In genomic region chr10:77873558-77874380, GRCh38 we compare ENCODE assay signal across 8 cellular contexts. TPM values are rescaled to one million over a fixed set of nuclear protein-coding genes. Genes with fewer than 3 reads are reported as not detected.
DNase-seq lines count a peak whose midpoint lies in the region; ATAC-seq, FAIRE-seq and TF ChIP-seq lines count a peak whose summit lies in the region.

No MANE protein-coding gene starts in this region.

- RAD21 ChIA-PET in GM12878 (lab: Charles Lee; ENCODE audit: unreplicated experiment): interaction anchor here (1.1 to 2.1 kb wide), 3 partner anchors 27 to 162 kb away, joined by 3 to 7 read pairs (median 5); no protein-coding TSS in a partner anchor

- intact Hi-C loops in PC-3 (cut with micrococcal nuclease) (loop anchor here (2.0 kb wide), 1 partner anchor 27 kb away; no protein-coding TSS in a partner anchor), GM12878 (cut with micrococcal nuclease; ENCODE audit: unreplicated experiment) (no loop called here)

- 2% methylated on average over 15 of the region's 15 CpGs for WGBS in GM12878 (ENCODE audit: insufficient coverage, insufficient replicate concordance, low lambda C conversion rate, missing lambda C conversion rate)

- in situ Hi-C loops in GM12878 (cut with MboI): no loop called here

- H3K9ac ChIP-seq in PC-3 (ENCODE audit: low read length) (no peak overlapping the region), GM12878 (ENCODE audit: control insufficient read depth, insufficient read depth, low read length) (peak overlapping the region; percentile 52), stomach smooth muscle (ENCODE audit: low read length in 2 of 2) (peak overlapping the region; percentile 62 to 74)

- H4K20me1 ChIP-seq in PC-3 (ENCODE audit: low read length): peaks cover 25% of the 10 kb centered on the region
- H4K20me1 ChIP-seq in GM12878 (ENCODE audit: control insufficient read depth, insufficient read depth): no peaks in the 10 kb centered on the region

- H3K4me2 ChIP-seq in PC-3 (ENCODE audit: low read length) (peak overlapping the region; percentile 21), GM12878 (ENCODE audit: control insufficient read depth, insufficient read depth) (peak overlapping the region; percentile 36)

- H3K4me1 ChIP-seq in PC-3 (ENCODE audit: insufficient read depth, low read length) (peaks cover 26% of the 10 kb centered on the region), GM12878 (ENCODE audit: control insufficient read depth, insufficient read depth, low read length) (peaks cover 27% of the 10 kb centered on the region), stomach smooth muscle (ENCODE audit: control insufficient read depth, insufficient read depth, low read length) (peaks cover 68% of the 10 kb centered on the region)

- TF ChIP-seq EP300 in GM12878 (IDR thresholded peaks at IDR 0.05; ENCODE audit: borderline replicate concordance in 1 of 2, control insufficient read depth in 1 of 2, low read depth in 2 of 2, low read length in 2 of 2): 0 out of 4 replicates have a peak, but pooled peaks of 1 of the 2 experiments have one; percentile 25

- DNase-seq in AG20443 (ENCODE audit: low spot score) (peak; percentile 56), PC-3 (peak; percentile 99), GM12878 (ENCODE audit: low read depth, low spot score) (peak; percentile 64), memory B cell (ENCODE audit: low spot score in 2 of 2) (peak; percentile 27 to 30), NCI-H2171 (lab: John Stamatoyannopoulos, UW) (no peak)

- TF ChIP-seq POLR2A in GM12878 (IDR thresholded peaks at IDR 0.05; ENCODE audit: low read depth, low read length): peak; percentile 62

- H3K36me3 ChIP-seq in PC-3 (ENCODE audit: low read depth, low read length): no peaks in the 10 kb centered on the region
- no peaks in the 10 kb centered on the region for H3K36me3 ChIP-seq in GM12878 (ENCODE audit: control insufficient read depth in 2 of 2, insufficient read depth in 2 of 2, low read length in 1 of 2)
- H3K36me3 ChIP-seq in stomach smooth muscle (ENCODE audit: control insufficient read depth in 2 of 2, insufficient read depth in 2 of 2, low read length in 2 of 2): no peaks in the 10 kb centered on the region

- no peaks in the 10 kb centered on the region for H3K9me3 ChIP-seq in PC-3 (ENCODE audit: low read length)
- H3K9me3 ChIP-seq in GM12878 (replicated peaks; ENCODE audit: control insufficient read depth, insufficient read depth, low read length): no peaks in the 10 kb centered on the region
- no peaks in the 10 kb centered on the region for H3K9me3 ChIP-seq in stomach smooth muscle (ENCODE audit: control insufficient read depth in 2 of 2, low read length in 2 of 2)

- peak; percentile 44 for FAIRE-seq in GM12878 (lab: Jason Lieb, UNC)

- H3K27ac ChIP-seq in PC-3 (ENCODE audit: low read length) (peak overlapping the region; percentile 63), GM12878 (ENCODE audit: control insufficient read depth, insufficient read depth) (peak overlapping the region; percentile 88), stomach smooth muscle (ENCODE audit: low read length) (peak overlapping the region; percentile 97)

- H2AFZ ChIP-seq in PC-3 (ENCODE audit: low read length) (peak overlapping the region; percentile 5), GM12878 (ENCODE audit: control insufficient read depth, low read depth, low read length) (peak overlapping the region; percentile 94)

- H3K36me3 Mint-ChIP-seq in memory B cell: no peaks in the 10 kb centered on the region

- peak overlapping the region; percentile 68 for H3K4me3 Mint-ChIP-seq in memory B cell

- CTCF ChIA-PET in PC-3 (lab: Charles Lee): interaction anchor here (0.7 to 1.4 kb wide), 5 partner anchors 27 to 156 kb away, joined by 3 to 7 read pairs (median 5); no protein-coding TSS in a partner anchor
- CTCF ChIA-PET in GM12878 (lab: Yijun Ruan, JAX): interaction anchor here (0.7 to 2.7 kb wide), 4 partner anchors 13 to 156 kb away, joined by 3 to 14 read pairs (median 4); no protein-coding TSS in a partner anchor

- no peaks in the 10 kb centered on the region for H3K9me2 ChIP-seq in PC-3 (replicated peaks; ENCODE audit: low read length)

- BruUV-seq in PC-3 (replicated peaks; lab: Mats Ljungman, UMichigan) (TSS peak; percentile 37), GM12878 (replicated peaks; lab: Mats Ljungman, UMichigan) (no TSS peak)

- H3K79me2 ChIP-seq in PC-3 (ENCODE audit: low read length) (peaks cover 60% of the 10 kb centered on the region), GM12878 (ENCODE audit: control insufficient read depth, insufficient read depth, low read length) (no peaks in the 10 kb centered on the region; the same call in 1 of the 2 replicates)

- H3K4me3 ChIP-seq in PC-3 (ENCODE audit: low read length) (peak overlapping the region; percentile 0; the same call in 1 of the 2 replicates), GM12878 (no peak overlapping the region), stomach smooth muscle (ENCODE audit: low read length in 2 of 2) (peak overlapping the region; percentile 1 to 15)

- H3K27me3 ChIP-seq in PC-3 (ENCODE audit: low read length): no peaks in the 10 kb centered on the region
- H3K27me3 ChIP-seq in GM12878 (replicated peaks in 1 of 2; ENCODE audit: control insufficient read depth in 2 of 2, insufficient read depth in 2 of 2, low read length in 1 of 2): no peaks in the 10 kb centered on the region
- no peaks in the 10 kb centered on the region for H3K27me3 ChIP-seq in stomach smooth muscle (ENCODE audit: control insufficient read depth in 1 of 2, insufficient read depth in 2 of 2, low read length in 2 of 2)

- SMC1A ChIA-PET in GM12878 (lab: Charles Lee; ENCODE audit: uncharacterized antibody, unreplicated experiment): interaction anchor here (0.6 to 2.9 kb wide), 6 partner anchors 14 to 156 kb away, joined by 3 to 10 read pairs (median 3); no protein-coding TSS in a partner anchor

- H3K27ac Mint-ChIP-seq in memory B cell: peak overlapping the region; percentile 80

- H3K27me3 Mint-ChIP-seq in memory B cell: no peaks in the 10 kb centered on the region

- no peaks in the 10 kb centered on the region for H3K9me3 Mint-ChIP-seq in memory B cell

- TF ChIP-seq CTCF in PC-3 (conservative IDR thresholded peaks at IDR 0.05; ENCODE audit: low read depth, low read length): peak; percentile 18; the same call in 1 of the 2 replicates
- TF ChIP-seq CTCF in GM12878 (IDR thresholded peaks at IDR 0.05 in 2 of 3, conservative IDR thresholded peaks at IDR 0.05 in 1 of 3; ENCODE audit: control insufficient read depth in 2 of 3, extremely low read depth in 1 of 3, insufficient read depth in 1 of 3, low read depth in 3 of 3, low read length in 3 of 3): no peak

- peaks cover 5% of the 10 kb centered on the region for H3F3A ChIP-seq in PC-3 (ENCODE audit: low read length, unreplicated experiment)

- peak; percentile 91 for ATAC-seq in GM18909 (IDR thresholded peaks at IDR 0.05; ENCODE audit: poor library complexity, unreplicated experiment)
- ATAC-seq in HG03066 (IDR thresholded peaks at IDR 0.05; ENCODE audit: low read depth, unreplicated experiment): peak; percentile 81
- ATAC-seq in PC-3: peak; percentile 90
- ATAC-seq in GM12878: peak; percentile 86
- ATAC-seq in memory B cell (ENCODE audit: low read depth): peak; percentile 55

- POLR2A ChIA-PET in PC-3 (lab: Charles Lee; ENCODE audit: unreplicated experiment): interaction anchor here (0.5 to 0.7 kb wide), 2 partner anchors 74 to 98 kb away, joined by 5 to 12 read pairs; no protein-coding TSS in a partner anchor
- POLR2A ChIA-PET in GM12878 (lab: Charles Lee): no interaction called here

- no peak for TF ChIP-seq RAD21 in GM12878 (IDR thresholded peaks at IDR 0.05; ENCODE audit: insufficient read depth, low read depth, low read length)

- peaks cover 28% of the 10 kb centered on the region for H3K4me1 Mint-ChIP-seq in memory B cell

TF ChIP-seq in GM12878, 131 proteins besides CTCF, POLR2A, EP300 and RAD21 (continues in another document):
- TF ChIP-seq TCF12 (IDR thresholded peaks at IDR 0.05; ENCODE audit: low read depth, low read length) (peak; percentile 65; the same call in 1 of the 2 replicates), GATAD2B (conservative IDR thresholded peaks at IDR 0.05; ENCODE audit: low read depth) (peak; percentile 60; the same call in 1 of the 2 replicates), CREM (IDR thresholded peaks at IDR 0.05; ENCODE audit: low read depth) (peak; percentile 26; the same call in 1 of the 2 replicates), USF1 (IDR thresholded peaks at IDR 0.05; ENCODE audit: borderline replicate concordance, extremely low read length, insufficient read depth, low read depth, low read length) (peak; percentile 66)

RNA-seq across cellular contexts. Expression of gene DLG5, which starts 52.8 kb away (rescaled TPM):
- total RNA-seq in PC-3 (2014; rRNA removed) (118 and 158 TPM in 2 replicates), GM12878 (2014; rRNA removed) (2.4 and 2.8 TPM in 2 replicates), GM12878 (2014; rRNA removed; fragmentation: Illumina TruSeq; extraction: Trizol) (2.3 and 2.7 TPM in 2 replicates), GM12878 (2021) (5.4 and 6.6 TPM in 2 replicates)
- 13.3 and 16.7 TPM in 2 replicates for total RNA-seq in GM12878 (2013; cell fraction: nucleolus; rRNA removed)
- polyA plus RNA-seq in GM12878 (2011; ENCODE audit: low read depth): 1.8 TPM
- polyA plus RNA-seq in GM12878 (2011; rRNA removed) (4.3 and 4.4 TPM in 2 replicates), GM12878 (2014; fragmentation: Illumina TruSeq; extraction: Trizol) (2.7 and 3.6 TPM in 2 replicates), GM12878 (2014; fragmentation: Nextera tagmentation; extraction: Ambion mirVana) (under 1 TPM; 0.18 to 0.22 TPM), GM12878 (2014; rRNA removed) (3.7 and 5.3 TPM in 2 replicates), GM12878 (2016; fragmentation: Nextera tagmentation; extraction: Ambion mirVana) (under 1 TPM; 0.55 to 0.88 TPM)
- polyA plus RNA-seq in GM12878 (2011; cell fraction: cytosol; rRNA removed): 5.7 and 6.3 TPM in 2 replicates
- polyA plus RNA-seq in GM12878 (2011; cell fraction: nucleus; rRNA removed): 47.0 and 47.1 TPM in 2 replicates
- polyA plus RNA-seq in GM12878 (2012): 2.6 and 3.8 TPM in 2 replicates
- 6.6 and 8.6 TPM in 2 replicates for polyA minus RNA-seq in GM12878 (2011; rRNA and poly(A)+ RNA removed)
- 3.2 and 3.5 TPM in 2 replicates for polyA minus RNA-seq in GM12878 (2011; cell fraction: cytosol; rRNA and poly(A)+ RNA removed)
- polyA minus RNA-seq in GM12878 (2011; cell fraction: nucleus; rRNA and poly(A)+ RNA removed): 7.5 and 17.6 TPM in 2 replicates
